Comparison of ENCODE assay signal across 14 cellular contexts in the genomic region with DNA sequence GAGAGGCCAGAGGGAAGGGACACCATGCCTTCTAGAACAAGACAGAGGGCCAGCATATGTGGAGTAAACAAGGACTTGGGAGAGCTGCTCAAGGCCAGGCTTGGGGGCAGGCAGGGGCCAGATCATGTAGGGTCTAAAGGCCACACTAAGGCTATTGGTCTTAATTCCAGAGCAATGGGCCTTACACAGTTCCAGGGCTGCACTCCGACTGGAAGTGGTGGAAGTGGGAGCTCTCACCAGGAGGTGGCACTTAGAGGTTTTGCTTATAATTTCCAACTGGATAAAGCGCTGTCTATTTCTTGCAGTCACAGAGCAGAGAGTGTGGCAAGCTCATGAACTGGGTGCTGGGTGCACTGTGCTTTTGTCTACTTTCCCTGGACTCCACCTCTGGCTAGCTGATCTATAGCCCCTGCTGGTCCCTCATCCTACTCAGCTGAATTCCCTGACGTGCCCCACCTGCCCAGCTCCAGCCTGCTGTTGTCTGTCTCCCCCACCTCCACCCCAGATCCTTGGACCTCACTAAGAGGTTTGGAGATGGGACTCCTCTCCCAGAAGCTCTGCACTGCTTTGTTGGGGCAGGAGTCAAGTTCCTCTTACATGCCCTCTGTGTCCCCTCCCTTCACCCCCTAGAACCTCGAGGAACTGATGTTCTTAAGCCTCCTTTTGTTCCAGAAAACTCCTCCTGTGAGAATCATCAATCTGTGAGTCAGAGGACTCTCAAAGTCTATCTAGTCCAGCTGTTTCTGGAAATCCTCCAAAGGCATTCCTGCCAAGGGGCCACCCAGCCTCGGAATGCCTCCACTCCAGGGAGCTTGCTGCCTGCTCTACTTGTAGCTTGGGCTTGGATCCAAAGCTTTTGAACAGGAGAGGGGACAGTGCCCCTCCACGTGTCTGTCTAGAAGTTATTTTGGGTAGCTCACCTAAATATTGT. TPM values are rescaled to one million over a fixed set of nuclear protein-coding genes. Genes with fewer than 3 reads are reported as not detected.
DNase-seq lines count a peak whose midpoint lies in the region; ATAC-seq and TF ChIP-seq lines count a peak whose summit lies in the region.
"Had no signal": no experiment of that assay in that cellular context is flagged by ENCODE, and none has a peak within 500 bp of the region (broad histone marks: within the 10 kb centered on the region; RNA-seq: fewer than 3 reads in every experiment).

No MANE protein-coding gene starts in this region.

- H3K4me1 Mint-ChIP-seq in glutamatergic neuron (ENCODE audit: low read depth, unreplicated experiment), result no peaks in the 10 kb centered on the region
- H3K4me1 Mint-ChIP-seq: IgD-negative memory B cell had no signal

- H3K27me3 ChIP-seq in NT2/D1 (ENCODE audit: insufficient read depth, insufficient read length) (no peaks in the 10 kb centered on the region), osteoblast (ENCODE audit: insufficient read depth, low read length) (peaks cover 6% of the 10 kb centered on the region)
- H3K27me3 ChIP-seq: tibial nerve had no signal

- no peak overlapping the region for H3K9ac ChIP-seq in NT2/D1 (ENCODE audit: insufficient read length, low read depth)

- H3K4me3 ChIP-seq in NT2/D1 (ENCODE audit: insufficient read length, low read depth) (no peak overlapping the region), osteoblast (ENCODE audit: insufficient read depth, low read length) (no peak overlapping the region)
- H3K4me3 ChIP-seq: tibial nerve had no signal

- peak overlapping the region; percentile 37 for H3K4me2 ChIP-seq in osteoblast (ENCODE audit: insufficient read depth, low read length)

- H3K9me3 ChIP-seq in NT2/D1 (ENCODE audit: insufficient read depth, low read length), result no peaks in the 10 kb centered on the region
- H3K9me3 ChIP-seq in osteoblast (ENCODE audit: low read depth, low read length), result no peaks in the 10 kb centered on the region
- H3K9me3 ChIP-seq: tibial nerve had no signal

- H3K9me3 Mint-ChIP-seq in glutamatergic neuron (ENCODE audit: unreplicated experiment), result peaks cover 4% of the 10 kb centered on the region
- H3K9me3 Mint-ChIP-seq: activated T-helper 2 cell treated with anti-CD3 and anti-CD28 coated beads, Interferon-gamma antibody, Interleukin-2, Interleukin-4, amounts not matched to agents 10 μg/mL and 5 μg/mL and 100 μg/mL, durations not matched to agents 14 hours and 24 hours and 36 hours; IgD-negative memory B cell had no signal

- H3K27me3 Mint-ChIP-seq in glutamatergic neuron (ENCODE audit: unreplicated experiment), result peaks cover 2% of the 10 kb centered on the region

- H3K79me2 ChIP-seq in osteoblast (ENCODE audit: insufficient read depth, low read length), result no peaks in the 10 kb centered on the region

- peak; percentile 18 for ATAC-seq in esophagus mucosa
- ATAC-seq in GM21576 (IDR thresholded peaks at IDR 0.05; ENCODE audit: unreplicated experiment), result no peak

- H3K27ac Mint-ChIP-seq in glutamatergic neuron (ENCODE audit: unreplicated experiment), result no peak overlapping the region
- H3K27ac Mint-ChIP-seq: activated T-helper 2 cell treated with anti-CD3 and anti-CD28 coated beads, Interferon-gamma antibody, Interleukin-2, Interleukin-4, amounts not matched to agents 10 μg/mL and 5 μg/mL and 100 μg/mL, durations not matched to agents 14 hours and 24 hours and 36 hours had no signal

- DNase-seq in COLO829 (ENCODE audit: low spot score) (peak; percentile 68), NT2/D1 (ENCODE audit: low read depth, low spot score) (peak; percentile 39), osteoblast (ENCODE audit: insufficient read length, low spot score, missing footprints) (no peak), islet precursor cell (no peak), glutamatergic neuron (no peak)
- no peak for DNase-seq in stimulated activated CD4-positive, alpha-beta T cell treated with anti-CD3 and anti-CD28 coated beads, Interleukin-4, amount 100 ng/mL, for 24 hours
- DNase-seq: DND-41; effector memory CD4-positive, alpha-beta T cell; NCI-H524 treated with DMSO at 0.1 percent for 48 hours had no signal

- no peak overlapping the region for H2AFZ ChIP-seq in osteoblast (ENCODE audit: low read length)

- TF ChIP-seq CTCF in osteoblast (IDR thresholded peaks at IDR 0.05; ENCODE audit: extremely low read depth, low read depth, low read length) (no peak), glutamatergic neuron (IDR thresholded peaks at IDR 0.05; ENCODE audit: partially characterized antibody, unreplicated experiment) (no peak)

- no peaks in the 10 kb centered on the region for H3K36me3 Mint-ChIP-seq in glutamatergic neuron (ENCODE audit: unreplicated experiment)

- H4K20me1 ChIP-seq in osteoblast (ENCODE audit: insufficient read depth, low read length), result no peaks in the 10 kb centered on the region

- H3K36me3 ChIP-seq in NT2/D1 (ENCODE audit: insufficient read depth, insufficient read length, low read length) (no peaks in the 10 kb centered on the region), osteoblast (ENCODE audit: insufficient read depth, low read length) (no peaks in the 10 kb centered on the region)
- H3K36me3 ChIP-seq: tibial nerve had no signal

- no peak overlapping the region for H3K27ac ChIP-seq in osteoblast (ENCODE audit: low read depth, low read length)
- H3K27ac ChIP-seq: tibial nerve had no signal

- no peak overlapping the region for H3K4me3 Mint-ChIP-seq in glutamatergic neuron (ENCODE audit: unreplicated experiment)

- H3K4me1 ChIP-seq in NT2/D1 (ENCODE audit: insufficient read depth, insufficient read length), result no peaks in the 10 kb centered on the region
- H3K4me1 ChIP-seq in osteoblast (ENCODE audit: insufficient read depth, low read length), result peaks cover 12% of the 10 kb centered on the region

RNA-seq across cellular contexts. Expression of a gene that starts 48.1 kb away (rescaled TPM):
- total RNA-seq in esophagus mucosa (31.0 TPM), osteoblast (6.2 and 6.5 TPM in 2 replicates), glutamatergic neuron (ENCODE audit: unreplicated experiment) (203 TPM)

Comparison
In these comparisons a context has a peak if more than half of its experiments do, and no peak if none do; other contexts are left out.
1. DNase-seq: peak in COLO829 (single experiment) and NT2/D1 (single experiment); none in osteoblast (single experiment), islet precursor cell (single experiment), glutamatergic neuron (single experiment) and stimulated activated CD4-positive, alpha-beta T cell treated with anti-CD3 and anti-CD28 coated beads, Interleukin-4, amount 100 ng/mL, for 24 hours (single experiment).